Comparison of ENCODE assay signal across 19 cellular contexts in the genomic region with DNA sequence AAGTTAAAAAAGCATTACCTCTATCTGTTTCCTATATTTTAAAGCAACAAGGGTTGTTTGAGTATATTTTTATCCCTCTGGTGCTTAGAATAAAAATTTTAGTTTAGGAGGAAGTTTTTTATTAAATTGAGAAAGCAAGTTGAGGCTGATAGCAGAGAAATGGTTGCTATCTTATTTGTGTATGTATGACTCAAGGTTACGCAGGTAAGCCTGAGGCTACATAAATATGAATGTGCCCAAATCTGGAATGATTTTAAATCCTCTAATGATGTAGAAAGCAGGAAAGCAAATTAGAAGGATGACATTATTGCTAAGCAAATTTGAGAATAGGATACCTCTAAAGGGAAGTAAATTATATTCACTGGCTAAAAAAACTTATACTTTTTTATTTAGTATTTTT.
"Had no signal": no experiment of that assay in that cellular context is flagged by ENCODE, and none has a peak within 500 bp of the region (broad histone marks: within the 10 kb centered on the region; RNA-seq: fewer than 3 reads in every experiment).

No MANE protein-coding gene starts in this region.

- H3K9ac ChIP-seq: SK-N-SH had no signal

- H3K27me3 Mint-ChIP-seq: T-cell had no signal

- DNase-seq: IMR-90, Karpas-422, KG1, MM.1S, NCI-H1092 treated with DMSO at 0.1 percent for 48 hours, NCI-H1436, NCI-H187, NCI-H2029, NCI-H2171 treated with DMSO at 0.1 percent for 48 hours, NCI-H524, NCI-H526 treated with DMSO at 0.1 percent for 48 hours, NCI-H774, PC-9, Peyer's patch, SHP77, SK-N-SH, SW 1271, T-cell had no signal

- FAIRE-seq: HepG2 had no signal

- H3K27ac Mint-ChIP-seq: T-cell had no signal

- H3K27ac ChIP-seq: PC-9, Peyer's patch had no signal

- H2AFZ ChIP-seq: PC-9 had no signal

- H3K27me3 ChIP-seq: Peyer's patch had no signal

- H3K4me3 Mint-ChIP-seq: T-cell had no signal

- H3K36me3 ChIP-seq: Peyer's patch had no signal

- H3K4me3 ChIP-seq: PC-9, Peyer's patch had no signal

- H3K4me1 Mint-ChIP-seq: T-cell had no signal

- H3K4me2 ChIP-seq: PC-9, SK-N-SH had no signal

- H3K36me3 Mint-ChIP-seq: T-cell had no signal

- H3K4me1 ChIP-seq: Peyer's patch had no signal

- H3K9me3 ChIP-seq: Peyer's patch, SK-N-SH had no signal
